ENCODE assay signal across 1 cellular context in the genomic region with DNA sequence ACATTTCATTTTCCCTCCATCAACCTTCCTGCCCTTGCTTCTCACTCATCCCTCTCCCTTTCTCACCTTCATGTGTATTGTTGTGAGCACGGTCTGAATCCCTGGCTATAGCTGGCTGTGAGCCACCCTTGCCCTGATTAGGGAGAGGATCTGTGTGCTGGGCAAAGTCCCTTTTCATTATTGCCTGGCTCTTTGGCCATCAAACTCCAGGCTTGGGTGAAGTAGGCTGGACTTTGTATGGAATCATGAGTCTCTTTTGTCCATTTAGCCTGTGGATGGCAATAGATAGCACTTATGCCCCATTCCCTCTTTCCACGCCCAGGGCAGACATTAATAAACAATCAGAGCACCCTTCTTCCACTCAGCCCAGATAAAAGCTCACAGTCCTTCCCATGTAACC.
TF ChIP-seq lines count a peak whose summit lies in the region.

No MANE protein-coding gene starts in this region.

TF ChIP-seq in GM12878, 131 proteins besides CTCF, POLR2A, EP300 and RAD21:
- TF ChIP-seq ZBTB11 (CRISPR knock-in tag; IDR thresholded peaks at IDR 0.05), result no peak
- TF ChIP-seq SRF (IDR thresholded peaks at IDR 0.05; ENCODE audit: low read depth in 2 of 2, low read length in 2 of 2), result no peak
- no peak for TF ChIP-seq NRF1 (conservative IDR thresholded peaks at IDR 0.05; ENCODE audit: low read depth, low read length)
- TF ChIP-seq, protein P1, sequence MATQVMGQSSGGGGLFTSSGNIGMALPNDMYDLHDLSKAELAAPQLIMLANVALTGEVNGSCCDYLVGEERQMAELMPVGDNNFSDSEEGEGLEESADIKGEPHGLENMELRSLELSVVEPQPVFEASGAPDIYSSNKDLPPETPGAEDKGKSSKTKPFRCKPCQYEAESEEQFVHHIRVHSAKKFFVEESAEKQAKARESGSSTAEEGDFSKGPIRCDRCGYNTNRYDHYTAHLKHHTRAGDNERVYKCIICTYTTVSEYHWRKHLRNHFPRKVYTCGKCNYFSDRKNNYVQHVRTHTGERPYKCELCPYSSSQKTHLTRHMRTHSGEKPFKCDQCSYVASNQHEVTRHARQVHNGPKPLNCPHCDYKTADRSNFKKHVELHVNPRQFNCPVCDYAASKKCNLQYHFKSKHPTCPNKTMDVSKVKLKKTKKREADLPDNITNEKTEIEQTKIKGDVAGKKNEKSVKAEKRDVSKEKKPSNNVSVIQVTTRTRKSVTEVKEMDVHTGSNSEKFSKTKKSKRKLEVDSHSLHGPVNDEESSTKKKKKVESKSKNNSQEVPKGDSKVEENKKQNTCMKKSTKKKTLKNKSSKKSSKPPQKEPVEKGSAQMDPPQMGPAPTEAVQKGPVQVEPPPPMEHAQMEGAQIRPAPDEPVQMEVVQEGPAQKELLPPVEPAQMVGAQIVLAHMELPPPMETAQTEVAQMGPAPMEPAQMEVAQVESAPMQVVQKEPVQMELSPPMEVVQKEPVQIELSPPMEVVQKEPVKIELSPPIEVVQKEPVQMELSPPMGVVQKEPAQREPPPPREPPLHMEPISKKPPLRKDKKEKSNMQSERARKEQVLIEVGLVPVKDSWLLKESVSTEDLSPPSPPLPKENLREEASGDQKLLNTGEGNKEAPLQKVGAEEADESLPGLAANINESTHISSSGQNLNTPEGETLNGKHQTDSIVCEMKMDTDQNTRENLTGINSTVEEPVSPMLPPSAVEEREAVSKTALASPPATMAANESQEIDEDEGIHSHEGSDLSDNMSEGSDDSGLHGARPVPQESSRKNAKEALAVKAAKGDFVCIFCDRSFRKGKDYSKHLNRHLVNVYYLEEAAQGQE (IDR thresholded peaks at IDR 0.05; ENCODE audit: low read depth, low read length), result no peak
- no peak for TF ChIP-seq ZNF24 (IDR thresholded peaks at IDR 0.05)
- no peak for TF ChIP-seq CBX5 (IDR thresholded peaks at IDR 0.05; ENCODE audit: low read depth)
- no peak for TF ChIP-seq POU2F2 (IDR thresholded peaks at IDR 0.05; ENCODE audit: borderline replicate concordance, low read depth, low read length)
- no peak for TF ChIP-seq ELK1 (IDR thresholded peaks at IDR 0.05; ENCODE audit: low read depth, low read length)
- no peak for TF ChIP-seq BHLHE40 (IDR thresholded peaks at IDR 0.05; ENCODE audit: borderline replicate concordance in 1 of 2, low read depth in 2 of 2, low read length in 1 of 2)
- TF ChIP-seq, protein P2, sequence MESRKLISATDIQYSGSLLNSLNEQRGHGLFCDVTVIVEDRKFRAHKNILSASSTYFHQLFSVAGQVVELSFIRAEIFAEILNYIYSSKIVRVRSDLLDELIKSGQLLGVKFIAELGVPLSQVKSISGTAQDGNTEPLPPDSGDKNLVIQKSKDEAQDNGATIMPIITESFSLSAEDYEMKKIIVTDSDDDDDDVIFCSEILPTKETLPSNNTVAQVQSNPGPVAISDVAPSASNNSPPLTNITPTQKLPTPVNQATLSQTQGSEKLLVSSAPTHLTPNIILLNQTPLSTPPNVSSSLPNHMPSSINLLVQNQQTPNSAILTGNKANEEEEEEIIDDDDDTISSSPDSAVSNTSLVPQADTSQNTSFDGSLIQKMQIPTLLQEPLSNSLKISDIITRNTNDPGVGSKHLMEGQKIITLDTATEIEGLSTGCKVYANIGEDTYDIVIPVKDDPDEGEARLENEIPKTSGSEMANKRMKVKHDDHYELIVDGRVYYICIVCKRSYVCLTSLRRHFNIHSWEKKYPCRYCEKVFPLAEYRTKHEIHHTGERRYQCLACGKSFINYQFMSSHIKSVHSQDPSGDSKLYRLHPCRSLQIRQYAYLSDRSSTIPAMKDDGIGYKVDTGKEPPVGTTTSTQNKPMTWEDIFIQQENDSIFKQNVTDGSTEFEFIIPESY (IDR thresholded peaks at IDR 0.05), result no peak
- TF ChIP-seq, protein P3, sequence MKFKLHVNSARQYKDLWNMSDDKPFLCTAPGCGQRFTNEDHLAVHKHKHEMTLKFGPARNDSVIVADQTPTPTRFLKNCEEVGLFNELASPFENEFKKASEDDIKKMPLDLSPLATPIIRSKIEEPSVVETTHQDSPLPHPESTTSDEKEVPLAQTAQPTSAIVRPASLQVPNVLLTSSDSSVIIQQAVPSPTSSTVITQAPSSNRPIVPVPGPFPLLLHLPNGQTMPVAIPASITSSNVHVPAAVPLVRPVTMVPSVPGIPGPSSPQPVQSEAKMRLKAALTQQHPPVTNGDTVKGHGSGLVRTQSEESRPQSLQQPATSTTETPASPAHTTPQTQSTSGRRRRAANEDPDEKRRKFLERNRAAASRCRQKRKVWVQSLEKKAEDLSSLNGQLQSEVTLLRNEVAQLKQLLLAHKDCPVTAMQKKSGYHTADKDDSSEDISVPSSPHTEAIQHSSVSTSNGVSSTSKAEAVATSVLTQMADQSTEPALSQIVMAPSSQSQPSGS (IDR thresholded peaks at IDR 0.05; ENCODE audit: low read length), result no peak
